In the genomic region with DNA sequence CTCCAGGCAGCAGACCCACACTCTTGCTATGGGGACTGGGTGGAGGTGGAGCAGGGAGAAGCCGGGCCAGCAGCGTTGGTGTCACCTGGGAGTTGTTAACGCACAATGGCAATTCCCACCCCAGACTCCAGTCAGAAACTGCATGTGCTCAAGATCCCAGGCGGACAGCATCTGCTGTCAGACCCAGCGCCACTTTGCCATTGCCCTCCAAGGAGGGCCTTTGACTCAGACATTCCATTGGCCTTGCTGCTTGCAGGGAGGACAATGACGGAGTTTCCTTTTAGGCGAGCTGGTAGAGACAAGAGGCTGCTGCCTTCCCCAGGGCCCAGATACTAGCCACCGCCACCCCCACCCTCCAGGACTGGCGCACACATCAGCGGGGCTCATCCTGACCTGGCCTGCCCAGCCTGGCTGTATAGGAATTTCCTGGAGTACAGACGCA, we compare ENCODE assay signal across 17 cellular contexts. TPM values are rescaled to one million over a fixed set of nuclear protein-coding genes. Genes with fewer than 3 reads are reported as not detected.
DNase-seq lines count a peak whose midpoint lies in the region; ATAC-seq, FAIRE-seq and TF ChIP-seq lines count a peak whose summit lies in the region.
"Had no signal": no experiment of that assay in that cellular context is flagged by ENCODE, and none has a peak within 500 bp of the region (broad histone marks: within the 10 kb centered on the region; RNA-seq: fewer than 3 reads in every experiment).

No MANE protein-coding gene starts in this region.

- H3K4ac ChIP-seq in neuronal stem cell (ENCODE audit: low read length): no peak overlapping the region

- H2AK5ac ChIP-seq in neuronal stem cell (ENCODE audit: low read depth, low read length): no peak overlapping the region

- H3K79me2 ChIP-seq in KMS-11 (ENCODE audit: insufficient read depth, low read depth): peaks cover 16% of the 10 kb centered on the region

- H4K20me1 ChIP-seq in KMS-11 (ENCODE audit: insufficient read depth): no peaks in the 10 kb centered on the region

- H3K36me3 ChIP-seq in KMS-11 (ENCODE audit: insufficient read depth) (peaks cover 7% of the 10 kb centered on the region; the same call in 1 of the 2 replicates), neuronal stem cell (replicated peaks in 1 of 2; ENCODE audit: control insufficient read depth in 2 of 2, insufficient read depth in 2 of 2, low read length in 2 of 2) (no peaks in the 10 kb centered on the region)
- H3K36me3 ChIP-seq: SJSA1 had no signal

- H2BK5ac ChIP-seq in neuronal stem cell (ENCODE audit: low read length): peak overlapping the region; percentile 17

- no peaks in the 10 kb centered on the region for H3K79me1 ChIP-seq in neuronal stem cell (ENCODE audit: low read depth, low read length)

- H3K4me2 ChIP-seq in KMS-11 (peak overlapping the region; percentile 0; the same call in 1 of the 2 replicates), neuronal stem cell (ENCODE audit: insufficient read depth, low read length, poor library complexity, severe bottlenecking) (no peak overlapping the region)

- H3K27me3 Mint-ChIP-seq in chondrocyte (ENCODE audit: low read depth): no peaks in the 10 kb centered on the region
- H3K27me3 Mint-ChIP-seq: activated CD4-positive, alpha-beta T cell treated with anti-CD3 and anti-CD28 coated beads, Interleukin-2, amount 10 ng/mL, durations not matched to agents 24 days and 14 days had no signal

- no peak for ATAC-seq in GM18858 (IDR thresholded peaks at IDR 0.05; ENCODE audit: unreplicated experiment)
- ATAC-seq in HG03139 (IDR thresholded peaks at IDR 0.05; ENCODE audit: unreplicated experiment): no peak

- H3K27me3 ChIP-seq in KMS-11 (ENCODE audit: insufficient read depth, low read depth) (no peaks in the 10 kb centered on the region), neuronal stem cell (ENCODE audit: control insufficient read depth in 3 of 3, insufficient read depth in 3 of 3, low read depth in 1 of 3, low read length in 3 of 3) (no peaks in the 10 kb centered on the region)
- H3K27me3 ChIP-seq: SJSA1 had no signal

- H4K8ac ChIP-seq in neuronal stem cell (ENCODE audit: low read depth, low read length): no peak overlapping the region

- no peak overlapping the region for H3K23ac ChIP-seq in neuronal stem cell (ENCODE audit: low read depth, low read length, poor library complexity)

- no peak overlapping the region for H2BK15ac ChIP-seq in neuronal stem cell (ENCODE audit: low read length)

- no peaks in the 10 kb centered on the region for H3K4me1 Mint-ChIP-seq in chondrocyte (ENCODE audit: low read depth)

- no peak overlapping the region for H3K14ac ChIP-seq in neuronal stem cell (ENCODE audit: low read length)

- no peaks in the 10 kb centered on the region for H3K36me3 Mint-ChIP-seq in chondrocyte (ENCODE audit: low read depth)
- H3K36me3 Mint-ChIP-seq: activated naive CD4-positive, alpha-beta T cell treated with anti-CD3 and anti-CD28 coated beads, Interleukin-2, amount 50 U/mL, for 72 hours had no signal

- no peak overlapping the region for H3K4me3 Mint-ChIP-seq in chondrocyte (ENCODE audit: unreplicated experiment)
- H3K4me3 Mint-ChIP-seq: activated CD4-positive, alpha-beta T cell treated with anti-CD3 and anti-CD28 coated beads, Interleukin-2, amount 10 ng/mL, durations not matched to agents 24 days and 14 days; CD14-positive monocyte had no signal

- no peak overlapping the region for H3K9ac ChIP-seq in KMS-11
- no peak overlapping the region for H3K9ac ChIP-seq in neuronal stem cell (ENCODE audit: low read depth, low read length, poor library complexity)

- no peak overlapping the region for H2BK120ac ChIP-seq in neuronal stem cell (ENCODE audit: low read depth, low read length)

- TF ChIP-seq CTCF in KMS-11 (conservative IDR thresholded peaks at IDR 0.05; ENCODE audit: low read depth, low read length) (no peak), chondrocyte (IDR thresholded peaks at IDR 0.05) (no peak)

- no CpG with 5 or more reads among the region's 11 CpGs for WGBS in neuronal stem cell (ENCODE audit: extremely low coverage in 2 of 2, insufficient read length in 2 of 2, insufficient replicate concordance in 1 of 2), 2 donors

- H2AFZ ChIP-seq in KMS-11 (ENCODE audit: low read depth) (no peak overlapping the region), neuronal stem cell (ENCODE audit: low read length) (no peak overlapping the region)

- no peaks in the 10 kb centered on the region for H3K9me3 Mint-ChIP-seq in chondrocyte (ENCODE audit: low read depth)
- H3K9me3 Mint-ChIP-seq: activated CD4-positive, alpha-beta T cell treated with anti-CD3 and anti-CD28 coated beads, Interleukin-2, amount 10 ng/mL, durations not matched to agents 24 days and 14 days; activated naive CD4-positive, alpha-beta T cell treated with anti-CD3 and anti-CD28 coated beads, Interleukin-2, amount 50 U/mL, for 72 hours had no signal

- H3K18ac ChIP-seq in neuronal stem cell (ENCODE audit: low read length): peak overlapping the region; percentile 46

- H3K4me1 ChIP-seq in KMS-11 (ENCODE audit: low read depth, poor library complexity, severe bottlenecking): peaks cover 82% of the 10 kb centered on the region
- peaks cover 10 to 21% of the 10 kb centered on the region in 2 donors for H3K4me1 ChIP-seq in neuronal stem cell (ENCODE audit: control insufficient read depth in 2 of 2, insufficient read depth in 1 of 2, low read depth in 1 of 2, low read length in 2 of 2)
- H3K4me1 ChIP-seq: SJSA1 had no signal

- H3K4me3 ChIP-seq in KMS-11 (IDR thresholded peaks at IDR 0.05; ENCODE audit: insufficient read depth, low read depth, low read length): no peak overlapping the region
- no peak overlapping the region for H3K4me3 ChIP-seq in neuronal stem cell (ENCODE audit: low read length in 2 of 2)
- H3K4me3 ChIP-seq: SJSA1 had no signal

- no peak overlapping the region for H2BK12ac ChIP-seq in neuronal stem cell (ENCODE audit: low read length)

- H3K27ac ChIP-seq in KMS-11 (peak overlapping the region; percentile 96; the same call in 1 of the 2 replicates), neuronal stem cell (replicated peaks; ENCODE audit: low read length) (no peak overlapping the region)
- H3K27ac ChIP-seq: SJSA1 had no signal

- H3K9me3 ChIP-seq in neuronal stem cell (replicated peaks in 1 of 2; ENCODE audit: control insufficient read depth in 2 of 2, insufficient read depth in 1 of 2, low read depth in 1 of 2, low read length in 2 of 2): no peaks in the 10 kb centered on the region
- H3K9me3 ChIP-seq: SJSA1 had no signal

- no peak overlapping the region for H4K91ac ChIP-seq in neuronal stem cell (ENCODE audit: low read depth, low read length, poor library complexity)

- no peak for FAIRE-seq in urothelium cell line (lab: Jason Lieb, UNC)
- FAIRE-seq: small intestine had no signal

- DNase-seq in D341Med (ENCODE audit: low spot score) (peak; percentile 10), chondrocyte (ENCODE audit: low spot score) (peak; percentile 52), neuronal stem cell (ENCODE audit: low spot score) (no peak), urothelium cell line (ENCODE audit: low spot score) (no peak)
- DNase-seq: activated CD4-positive, alpha-beta T cell treated with anti-CD3 and anti-CD28 coated beads, Interleukin-2, amount 10 ng/mL, durations not matched to agents 24 days and 14 days; kidney glomerular epithelial cell; NCI-H1694 treated with DMSO at 0.1 percent for 48 hours; NCI-H526; nucleus accumbens; small intestine; stimulated activated CD4-positive, alpha-beta T cell treated with anti-CD3 and anti-CD28 coated beads, Interleukin-1b, Interleukin-23, amount 100 ng/mL, for 48 hours had no signal

- H3K27ac Mint-ChIP-seq in chondrocyte (ENCODE audit: unreplicated experiment): no peak overlapping the region
- H3K27ac Mint-ChIP-seq: activated CD4-positive, alpha-beta T cell treated with anti-CD3 and anti-CD28 coated beads, Interleukin-2, amount 10 ng/mL, durations not matched to agents 24 days and 14 days; CD14-positive monocyte had no signal

RNA-seq across cellular contexts. Expression of a gene that starts 34.5 kb away (rescaled TPM):
- total RNA-seq in chondrocyte: 4.3 to 6.5 TPM (median 6.0 TPM) in 3 replicates
- polyA plus RNA-seq in neuronal stem cell (2013, experiment 1 of 2): 15.9 TPM
- 15.7 TPM for polyA plus RNA-seq in neuronal stem cell (2013, experiment 2 of 2)

RNA-seq across cellular contexts. Expression of a gene that starts 36.8 kb away (rescaled TPM):
- not detected in 3 replicates for total RNA-seq in chondrocyte
- not detected for polyA plus RNA-seq in neuronal stem cell (2013, experiment 1 of 2)
- polyA plus RNA-seq in neuronal stem cell (2013, experiment 2 of 2): not detected
- total RNA-seq: SJSA1 had no signal

RNA-seq across cellular contexts. Expression of a gene that starts 45.0 kb away (rescaled TPM):
- total RNA-seq in chondrocyte: 59.5 to 65.8 TPM (median 63.4 TPM) in 3 replicates
- polyA plus RNA-seq in neuronal stem cell (2013, experiment 1 of 2): 84.5 TPM
- 85.1 TPM for polyA plus RNA-seq in neuronal stem cell (2013, experiment 2 of 2)

Comparison
In these comparisons a context has a peak if more than half of its experiments do, and no peak if none do; other contexts are left out.
1. DNase-seq: peak in D341Med (single experiment) and chondrocyte (single experiment); none in neuronal stem cell (single experiment) and urothelium cell line (single experiment).